Comparison of ENCODE assay signal across 8 cellular contexts in genomic region chr16:57167951-57168350, GRCh38. TPM values are rescaled to one million over a fixed set of nuclear protein-coding genes. Genes with fewer than 3 reads are reported as not detected.
A peak's percentile ranks its signal among the peaks of the same experiment; 100 is the strongest.
DNase-seq lines count a peak whose midpoint lies in the region; ATAC-seq and TF ChIP-seq lines count a peak whose summit lies in the region.

No MANE protein-coding gene starts in this region.

- no peaks in the 10 kb centered on the region for H3K9me3 Mint-ChIP-seq in nephron progenitor cell

- CTCF ChIA-PET in HCT116 (lab: Charles Lee) = no interaction called here

- peaks cover 69% of the 10 kb centered on the region for H3K36me3 Mint-ChIP-seq in nephron progenitor cell (ENCODE audit: low read depth)

- H3K4me3 ChIP-seq in HCT116 (replicated peaks in 1 of 2; ENCODE audit: low read depth in 1 of 2, low read length in 2 of 2) (no peak overlapping the region), RWPE2 (ENCODE audit: severe bottlenecking) (no peak overlapping the region)

- TF ChIP-seq CTCF in HCT116 (IDR thresholded peaks at IDR 0.05 in 2 of 3, conservative IDR thresholded peaks at IDR 0.05 in 1 of 3; ENCODE audit: borderline replicate concordance in 1 of 3, insufficient read depth in 1 of 3, low read depth in 2 of 3, low read length in 2 of 3) (peak; percentile 44 to 82 (median 64); a peak in 5 of 6 replicates), RWPE2 (IDR thresholded peaks at IDR 0.05; ENCODE audit: poor library complexity, severe bottlenecking) (peak; percentile 83), nephron progenitor cell (IDR thresholded peaks at IDR 0.05) (peak; percentile 56)

- H3K4me3 Mint-ChIP-seq in nephron progenitor cell = peak overlapping the region; percentile 4

- no peak for TF ChIP-seq POLR2A in HCT116 (IDR thresholded peaks at IDR 0.05; ENCODE audit: borderline replicate concordance, extremely low read depth, insufficient read depth, insufficient read length)

- H3K36me3 ChIP-seq in HCT116 (ENCODE audit: control insufficient read depth in 1 of 2, insufficient read depth in 2 of 2, low read length in 2 of 2) (peaks cover 38 to 60% of the 10 kb centered on the region in 2 experiments), RWPE2 (ENCODE audit: low read depth) (peaks cover 95% of the 10 kb centered on the region)

- H3K9ac ChIP-seq in HCT116 (ENCODE audit: low read length) = no peak overlapping the region

- no peak overlapping the region for H2AFZ ChIP-seq in HCT116 (ENCODE audit: low read depth, low read length, poor library complexity, severe bottlenecking)

- intact Hi-C loops in HCT116 (cut with micrococcal nuclease) = loop anchor here (1.0 to 2.0 kb wide), 3 partner anchors 204 to 375 kb away; no protein-coding TSS in a partner anchor

- H3K27me3 Mint-ChIP-seq in nephron progenitor cell (ENCODE audit: low read depth, poor library complexity) = peaks cover 4% of the 10 kb centered on the region

- RAD21 ChIA-PET in HCT116 (lab: Charles Lee; ENCODE audit: low non-redundant PET in 1 of 2, low total read pairs in 2 of 2, uncharacterized antibody in 2 of 2, unreplicated experiment in 2 of 2) = no interaction called here

- POLR2A ChIA-PET in HCT116 (lab: Charles Lee) = no interaction called here

- H3K27me3 ChIP-seq in HCT116 (ENCODE audit: insufficient read depth, low read length) (no peaks in the 10 kb centered on the region), RWPE2 (ENCODE audit: insufficient read depth, poor library complexity, severe bottlenecking) (no peaks in the 10 kb centered on the region)

- peak; percentile 73 for ATAC-seq in HCT116
- ATAC-seq in RWPE2 (ENCODE audit: low read depth) = peak; percentile 63
- ATAC-seq in esophagus mucosa = peak; percentile 65
- ATAC-seq in HG02938 (IDR thresholded peaks at IDR 0.05; ENCODE audit: unreplicated experiment) = no peak

- peak; percentile 81 for TF ChIP-seq RAD21 in HCT116 (IDR thresholded peaks at IDR 0.05; ENCODE audit: low read depth)

- H3K4me1 Mint-ChIP-seq in nephron progenitor cell = peaks cover 37% of the 10 kb centered on the region

- H3K9me3 ChIP-seq in HCT116 (ENCODE audit: control insufficient read depth in 1 of 2, insufficient read depth in 1 of 2, low read depth in 1 of 2, low read length in 2 of 2) (no peaks in the 10 kb centered on the region), RWPE2 (ENCODE audit: severe bottlenecking) (no peaks in the 10 kb centered on the region)

- H3K27ac ChIP-seq in HCT116 (ENCODE audit: low read depth, low read length) (no peak overlapping the region), RWPE2 (ENCODE audit: poor library complexity, severe bottlenecking) (no peak overlapping the region)

- H3K27ac Mint-ChIP-seq in nephron progenitor cell = no peak overlapping the region

- DNase-seq in DMS153 treated with DMSO at 0.1 percent for 48 hours (lab: John Stamatoyannopoulos, UW; ENCODE audit: unreplicated experiment) (peak; percentile 37), HCT116 (ENCODE audit: low read depth, low spot score) (peak; percentile 36), RWPE2 (ENCODE audit: low spot score) (no peak), nephron progenitor cell (no peak), NCI-H510A (lab: John Stamatoyannopoulos, UW) (no peak), putamen (ENCODE audit: low spot score) (no peak)

- BruUV-seq in HCT116 (replicated peaks; lab: Mats Ljungman, UMichigan) = no TSS peak

- no peaks in the 10 kb centered on the region for H3K4me1 ChIP-seq in HCT116 (ENCODE audit: control insufficient read depth in 1 of 2, insufficient read depth in 2 of 2, low read length in 2 of 2)
- no peaks in the 10 kb centered on the region for H3K4me1 ChIP-seq in RWPE2 (ENCODE audit: insufficient read depth, poor library complexity, severe bottlenecking)

- no peak overlapping the region for H3K4me2 ChIP-seq in HCT116 (ENCODE audit: low read length)

- H3K79me2 ChIP-seq in HCT116 (ENCODE audit: insufficient read depth, low read length) = no peaks in the 10 kb centered on the region

- H3K9me2 ChIP-seq in HCT116 (ENCODE audit: insufficient read depth) = no peaks in the 10 kb centered on the region

- no peaks in the 10 kb centered on the region for H4K20me1 ChIP-seq in HCT116 (ENCODE audit: insufficient read depth)

TF ChIP-seq in HCT116, 20 proteins besides CTCF, POLR2A, EP300 and RAD21:
- TF ChIP-seq SIN3A (IDR thresholded peaks at IDR 0.05; ENCODE audit: low read depth) = no peak
- TF ChIP-seq ZNF274 (IDR thresholded peaks at IDR 0.05; ENCODE audit: low read depth, low read length) = no peak
- no peak for TF ChIP-seq TCF7L2 (IDR thresholded peaks at IDR 0.05; ENCODE audit: borderline replicate concordance, extremely low read depth, insufficient read depth, insufficient read length)
- TF ChIP-seq ELF1 (IDR thresholded peaks at IDR 0.05; ENCODE audit: borderline replicate concordance, low read depth) = no peak
- no peak for TF ChIP-seq ZBTB33 (IDR thresholded peaks at IDR 0.05; ENCODE audit: extremely low read depth, insufficient replicate concordance, low read length)

RNA-seq across cellular contexts. Expression of gene PSME3IP1, which starts 17.9 kb away (rescaled TPM):
- total RNA-seq in HCT116 (2021; ENCODE audit: unreplicated experiment) = 88.5 TPM
- 53.2 and 68.2 TPM in 2 replicates for polyA plus RNA-seq in HCT116 (2012)
- 63.1 TPM for total RNA-seq in esophagus mucosa

RNA-seq across cellular contexts. Expression of gene RSPRY1, which starts 18.2 kb away (rescaled TPM):
- 24.9 TPM for total RNA-seq in HCT116 (2021; ENCODE audit: unreplicated experiment)
- polyA plus RNA-seq in HCT116 (2012) = 15.5 and 16.0 TPM in 2 replicates
- 20.4 TPM for total RNA-seq in esophagus mucosa

Comparison
In these comparisons a context has a peak if more than half of its experiments do, and no peak if none do; other contexts are left out.
1. DNase-seq: peak in DMS153 treated with DMSO at 0.1 percent for 48 hours (single experiment) and HCT116 (single experiment); none in RWPE2 (single experiment), nephron progenitor cell (single experiment), NCI-H510A (single experiment) and putamen (single experiment).
2. Peak in every context shown above with its lines, with median percentiles within 50 percentile points of each other: CTCF ChIP-seq.